ENCODE assay signal across 10 cellular contexts in the genomic region with DNA sequence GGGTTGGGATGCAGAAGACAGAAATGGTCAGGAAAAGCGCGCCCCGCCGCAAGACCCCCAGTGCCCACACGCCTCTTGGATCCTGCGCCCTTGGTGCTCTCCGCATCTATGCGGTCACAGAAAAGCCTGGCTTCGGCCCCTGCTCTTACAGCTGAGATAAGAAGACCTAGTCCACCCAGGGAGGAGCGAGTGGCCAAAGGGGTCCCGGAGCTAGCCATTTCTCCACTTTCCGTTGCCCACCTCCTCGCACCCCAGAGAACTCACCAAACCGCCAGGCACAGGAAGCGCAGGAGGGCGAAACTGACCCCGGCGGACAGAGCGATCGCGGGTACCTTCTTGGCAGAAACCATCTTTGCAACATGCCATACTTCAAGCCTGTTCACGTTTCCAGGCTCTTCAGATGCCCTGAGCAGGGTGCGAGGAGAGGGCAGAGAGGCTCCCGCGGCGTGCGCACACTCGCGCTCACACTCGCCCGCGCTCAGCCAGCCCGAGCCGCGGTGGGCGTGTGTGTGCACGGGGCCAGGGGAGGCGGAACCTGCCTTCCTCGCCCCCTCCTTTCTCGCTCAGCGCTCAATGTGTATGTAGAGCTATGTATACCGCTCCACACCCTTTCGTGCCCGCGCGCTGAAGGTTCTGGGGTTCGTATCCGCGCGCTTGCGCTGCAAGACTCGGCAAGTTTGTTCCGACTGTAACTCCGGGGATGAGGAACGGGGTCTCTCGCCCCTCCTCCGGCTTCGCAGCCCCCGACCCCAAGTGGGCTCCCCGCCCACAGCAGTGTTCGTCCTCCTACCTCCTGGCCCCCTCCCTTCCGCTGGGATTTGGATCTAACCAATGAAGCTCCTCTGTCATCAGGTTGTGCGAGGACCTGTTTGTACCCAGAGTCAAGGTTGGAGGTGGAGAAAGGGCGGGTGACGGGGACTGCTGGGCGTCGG. TPM values are rescaled to one million over a fixed set of nuclear protein-coding genes. Genes with fewer than 3 reads are reported as not detected.
DNase-seq lines count a peak whose midpoint lies in the region; ATAC-seq, FAIRE-seq and TF ChIP-seq lines count a peak whose summit lies in the region.
"Had no signal": no experiment of that assay in that cellular context is flagged by ENCODE, and none has a peak within 500 bp of the region (broad histone marks: within the 10 kb centered on the region; RNA-seq: fewer than 3 reads in every experiment).

A gene (minus strand): TSS at position 507 of the 932 bp plus-strand sequence. CDS start 157 bp downstream, at position 350.

- TF ChIP-seq EP300 in A549 (IDR thresholded peaks at IDR 0.05) (no peak), ovary (IDR thresholded peaks at IDR 0.05) (no peak)

- H3K4me1 ChIP-seq in A549 (no peaks in the 10 kb centered on the region), psoas muscle (no peaks in the 10 kb centered on the region), ovary (ENCODE audit: insufficient read depth) (no peaks in the 10 kb centered on the region)

- WGBS in A549 (ENCODE audit: missing lambda C conversion rate), result 33% methylated on average over 35 of the region's 67 CpGs
- 1 to 2% (median 1%) methylated on average over 65 to 67 of the region's 67 CpGs for WGBS in psoas muscle, 3 donors
- WGBS in ovary, 3 donors, result 1% methylated on average over 50 to 67 of the region's 67 CpGs

- no peaks in the 10 kb centered on the region for H3K36me3 Mint-ChIP-seq in memory B cell

- H3K27me3 Mint-ChIP-seq in memory B cell, result peaks cover 16% of the 10 kb centered on the region

- no peak for ATAC-seq in A549
- peak; percentile 40 for ATAC-seq in HG02852 (IDR thresholded peaks at IDR 0.05; ENCODE audit: unreplicated experiment)
- ATAC-seq in memory B cell (ENCODE audit: low read depth), result no peak
- ATAC-seq in psoas muscle, result no peak
- no peak for ATAC-seq in HG02970 (IDR thresholded peaks at IDR 0.05; ENCODE audit: low FRiP score, unreplicated experiment)
- ATAC-seq in HG03045 (IDR thresholded peaks at IDR 0.05; ENCODE audit: unreplicated experiment), result no peak

- H3K4me2 ChIP-seq in A549, result peak within 1 kb of the TSS; percentile 28; the same call in 1 of the 3 replicates

- H3K4me3 Mint-ChIP-seq in memory B cell, result peak within 1 kb of the TSS; percentile 39

- TF ChIP-seq CTCF in A549 (IDR thresholded peaks at IDR 0.05) (no peak), psoas muscle (IDR thresholded peaks at IDR 0.05) (no peak), ovary (IDR thresholded peaks at IDR 0.05) (no peak)

- no peak for FAIRE-seq in A549 (lab: Jason Lieb, UNC)

- peaks cover 8% of the 10 kb centered on the region for H3K4me1 Mint-ChIP-seq in memory B cell

- TF ChIP-seq RAD21 in A549 (conservative IDR thresholded peaks at IDR 0.05 in 1 of 2, IDR thresholded peaks at IDR 0.05 in 1 of 2), result no peak

- H3K4me3 ChIP-seq in A549, result no peak within 1 kb of the TSS
- no peak within 1 kb of the TSS for H3K4me3 ChIP-seq in psoas muscle
- H3K4me3 ChIP-seq in ovary, result no peak within 1 kb of the TSS

- H3K27me3 ChIP-seq in psoas muscle (ENCODE audit: insufficient read depth in 3 of 3, low read length in 2 of 3) (peaks cover 0 to 9% (median 7%) of the 10 kb centered on the region in 3 donors), ovary (no peaks in the 10 kb centered on the region)

- TF ChIP-seq POLR2A in A549 (IDR thresholded peaks at IDR 0.05; ENCODE audit: low read length) (no peak), ovary (IDR thresholded peaks at IDR 0.05) (no peak)

- H3K36me3 ChIP-seq in psoas muscle (ENCODE audit: insufficient read depth in 1 of 2, low read depth in 1 of 2) (no peaks in the 10 kb centered on the region), ovary (no peaks in the 10 kb centered on the region)

- POLR2A ChIA-PET in A549 (lab: Yijun Ruan, JAX), result no interaction called here

- no peaks in the 10 kb centered on the region for H3K9me3 Mint-ChIP-seq in memory B cell

- CTCF ChIA-PET in A549 (lab: Yijun Ruan, JAX), result no interaction called here

- DNase-seq in A549 (ENCODE audit: low read depth in 1 of 2, low spot score in 1 of 2) (no peak), memory B cell (ENCODE audit: low spot score in 2 of 2) (no peak), psoas muscle (no peak), ovary (no peak)
- DNase-seq: midbrain, SIG-M5 had no signal

- no peak within 1 kb of the TSS for H3K27ac ChIP-seq in A549
- H3K27ac ChIP-seq in cingulate gyrus (ENCODE audit: low read depth, low read length), result peak within 1 kb of the TSS; percentile 54
- H3K27ac ChIP-seq in psoas muscle, result no peak within 1 kb of the TSS
- no peak within 1 kb of the TSS for H3K27ac ChIP-seq in ovary

- H3K9me3 ChIP-seq in A549 (no peaks in the 10 kb centered on the region), psoas muscle (no peaks in the 10 kb centered on the region), ovary (no peaks in the 10 kb centered on the region)

- H3K27ac Mint-ChIP-seq in memory B cell, result no peak within 1 kb of the TSS

- intact Hi-C loops in psoas muscle (cut with DNase I) (no loop called here), ovary (cut with DNase I) (no loop called here)

TF ChIP-seq in A549, 52 proteins besides CTCF, POLR2A, EP300 and RAD21:
- TF ChIP-seq ZFP36 (IDR thresholded peaks at IDR 0.05; ENCODE audit: borderline replicate concordance, partially characterized antibody), result no peak
- TF ChIP-seq NPAS2 (CRISPR knock-in tag; IDR thresholded peaks at IDR 0.05; ENCODE audit: borderline replicate concordance), result no peak
- TF ChIP-seq MAZ (IDR thresholded peaks at IDR 0.05; ENCODE audit: borderline replicate concordance, low read depth, low read length), result no peak
- no peak for TF ChIP-seq NFE2L2 (conservative IDR thresholded peaks at IDR 0.05; ENCODE audit: low read length)
- no peak for TF ChIP-seq JUN (IDR thresholded peaks at IDR 0.05)
- TF ChIP-seq HDAC2 (IDR thresholded peaks at IDR 0.05), result no peak
- TF ChIP-seq HOXA7 (CRISPR knock-in tag; IDR thresholded peaks at IDR 0.05), result no peak
- no peak for TF ChIP-seq MAFK (IDR thresholded peaks at IDR 0.05; ENCODE audit: partially characterized antibody)
- TF ChIP-seq HOXB13 (CRISPR knock-in tag; IDR thresholded peaks at IDR 0.05; ENCODE audit: low read depth), result no peak
- no peak for TF ChIP-seq EHF (CRISPR knock-in tag; IDR thresholded peaks at IDR 0.05)
- TF ChIP-seq, protein P1, sequence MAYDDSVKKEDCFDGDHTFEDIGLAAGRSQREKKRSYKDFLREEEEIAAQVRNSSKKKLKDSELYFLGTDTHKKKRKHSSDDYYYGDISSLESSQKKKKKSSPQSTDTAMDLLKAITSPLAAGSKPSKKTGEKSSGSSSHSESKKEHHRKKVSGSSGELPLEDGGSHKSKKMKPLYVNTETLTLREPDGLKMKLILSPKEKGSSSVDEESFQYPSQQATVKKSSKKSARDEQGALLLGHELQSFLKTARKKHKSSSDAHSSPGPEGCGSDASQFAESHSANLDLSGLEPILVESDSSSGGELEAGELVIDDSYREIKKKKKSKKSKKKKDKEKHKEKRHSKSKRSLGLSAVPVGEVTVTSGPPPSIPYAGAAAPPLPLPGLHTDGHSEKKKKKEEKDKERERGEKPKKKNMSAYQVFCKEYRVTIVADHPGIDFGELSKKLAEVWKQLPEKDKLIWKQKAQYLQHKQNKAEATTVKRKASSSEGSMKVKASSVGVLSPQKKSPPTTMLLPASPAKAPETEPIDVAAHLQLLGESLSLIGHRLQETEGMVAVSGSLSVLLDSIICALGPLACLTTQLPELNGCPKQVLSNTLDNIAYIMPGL (CRISPR knock-in tag; IDR thresholded peaks at IDR 0.05; ENCODE audit: borderline replicate concordance), result no peak
- TF ChIP-seq, protein P2, sequence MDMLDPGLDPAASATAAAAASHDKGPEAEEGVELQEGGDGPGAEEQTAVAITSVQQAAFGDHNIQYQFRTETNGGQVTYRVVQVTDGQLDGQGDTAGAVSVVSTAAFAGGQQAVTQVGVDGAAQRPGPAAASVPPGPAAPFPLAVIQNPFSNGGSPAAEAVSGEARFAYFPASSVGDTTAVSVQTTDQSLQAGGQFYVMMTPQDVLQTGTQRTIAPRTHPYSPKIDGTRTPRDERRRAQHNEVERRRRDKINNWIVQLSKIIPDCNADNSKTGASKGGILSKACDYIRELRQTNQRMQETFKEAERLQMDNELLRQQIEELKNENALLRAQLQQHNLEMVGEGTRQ (IDR thresholded peaks at IDR 0.05), result no peak
- TF ChIP-seq, protein P3, sequence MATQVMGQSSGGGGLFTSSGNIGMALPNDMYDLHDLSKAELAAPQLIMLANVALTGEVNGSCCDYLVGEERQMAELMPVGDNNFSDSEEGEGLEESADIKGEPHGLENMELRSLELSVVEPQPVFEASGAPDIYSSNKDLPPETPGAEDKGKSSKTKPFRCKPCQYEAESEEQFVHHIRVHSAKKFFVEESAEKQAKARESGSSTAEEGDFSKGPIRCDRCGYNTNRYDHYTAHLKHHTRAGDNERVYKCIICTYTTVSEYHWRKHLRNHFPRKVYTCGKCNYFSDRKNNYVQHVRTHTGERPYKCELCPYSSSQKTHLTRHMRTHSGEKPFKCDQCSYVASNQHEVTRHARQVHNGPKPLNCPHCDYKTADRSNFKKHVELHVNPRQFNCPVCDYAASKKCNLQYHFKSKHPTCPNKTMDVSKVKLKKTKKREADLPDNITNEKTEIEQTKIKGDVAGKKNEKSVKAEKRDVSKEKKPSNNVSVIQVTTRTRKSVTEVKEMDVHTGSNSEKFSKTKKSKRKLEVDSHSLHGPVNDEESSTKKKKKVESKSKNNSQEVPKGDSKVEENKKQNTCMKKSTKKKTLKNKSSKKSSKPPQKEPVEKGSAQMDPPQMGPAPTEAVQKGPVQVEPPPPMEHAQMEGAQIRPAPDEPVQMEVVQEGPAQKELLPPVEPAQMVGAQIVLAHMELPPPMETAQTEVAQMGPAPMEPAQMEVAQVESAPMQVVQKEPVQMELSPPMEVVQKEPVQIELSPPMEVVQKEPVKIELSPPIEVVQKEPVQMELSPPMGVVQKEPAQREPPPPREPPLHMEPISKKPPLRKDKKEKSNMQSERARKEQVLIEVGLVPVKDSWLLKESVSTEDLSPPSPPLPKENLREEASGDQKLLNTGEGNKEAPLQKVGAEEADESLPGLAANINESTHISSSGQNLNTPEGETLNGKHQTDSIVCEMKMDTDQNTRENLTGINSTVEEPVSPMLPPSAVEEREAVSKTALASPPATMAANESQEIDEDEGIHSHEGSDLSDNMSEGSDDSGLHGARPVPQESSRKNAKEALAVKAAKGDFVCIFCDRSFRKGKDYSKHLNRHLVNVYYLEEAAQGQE (IDR thresholded peaks at IDR 0.05), result no peak
- TF ChIP-seq POLR2AphosphoS2 (conservative IDR thresholded peaks at IDR 0.05; ENCODE audit: low read length), result no peak

RNA-seq across cellular contexts. Expression of the gene that starts here (rescaled TPM):
- polyA plus RNA-seq in A549 (2011; rRNA removed) (not detected in 2 replicates), A549 (2017; fragmentation: RNase III; extraction: RNeasy Plus Mini Kit Qiagen cat#74134 plus additional on column Dnase treatment) (not detected in 3 replicates), psoas muscle (under 1 TPM in 1 of 3 donors, not detected in 2; 0.01 TPM), ovary (not detected)
- not detected in 2 replicates for polyA plus RNA-seq in A549 (2012; cell fraction: cytosol; rRNA removed)
- not detected in 2 replicates for polyA plus RNA-seq in A549 (2012; cell fraction: nucleus; rRNA removed)
- polyA minus RNA-seq in A549 (2011; rRNA and poly(A)+ RNA removed), result not detected in 2 replicates
- total RNA-seq in psoas muscle (not detected), ovary (under 1 TPM in 1 of 7 donors, not detected in 6; under 0.01 TPM)
